ENCODE assay signal across 11 cellular contexts in the genomic region with DNA sequence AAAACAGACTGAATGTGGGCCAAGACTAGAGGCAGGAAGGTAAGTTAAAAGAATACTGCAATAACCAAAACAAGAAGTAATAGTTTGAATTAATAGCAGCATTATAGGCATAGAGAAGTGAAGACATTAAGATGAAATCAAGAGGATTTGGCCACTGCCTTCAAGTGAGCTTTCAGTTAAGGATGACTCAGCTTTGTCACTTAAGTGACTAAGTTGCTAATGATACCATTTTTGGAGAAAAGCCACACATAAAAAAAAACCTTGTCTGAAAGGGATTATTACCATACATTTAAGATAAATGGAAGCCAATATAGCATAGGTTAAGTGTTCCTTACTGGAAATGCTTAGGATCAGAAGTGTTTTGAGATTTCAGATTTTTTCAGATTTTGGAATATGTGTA. TPM values are rescaled to one million over a fixed set of nuclear protein-coding genes. Genes with fewer than 3 reads are reported as not detected.
DNase-seq lines count a peak whose midpoint lies in the region; ATAC-seq and FAIRE-seq lines count a peak whose summit lies in the region.
"Had no signal": no experiment of that assay in that cellular context is flagged by ENCODE, and none has a peak within 500 bp of the region (broad histone marks: within the 10 kb centered on the region; RNA-seq: fewer than 3 reads in every experiment).

No MANE protein-coding gene starts in this region.

- H3K9me3 Mint-ChIP-seq in activated naive CD8-positive, alpha-beta T cell treated with anti-CD3 and anti-CD28 coated beads for 36 hours = no peaks in the 10 kb centered on the region
- H3K9me3 Mint-ChIP-seq in naive thymus-derived CD8-positive, alpha-beta T cell = no peaks in the 10 kb centered on the region
- H3K9me3 Mint-ChIP-seq: central memory CD8-positive, alpha-beta T cell had no signal

- no peak overlapping the region for H3K4me3 Mint-ChIP-seq in activated naive CD8-positive, alpha-beta T cell treated with anti-CD3 and anti-CD28 coated beads for 36 hours
- no peak overlapping the region for H3K4me3 Mint-ChIP-seq in naive thymus-derived CD8-positive, alpha-beta T cell
- H3K4me3 Mint-ChIP-seq: central memory CD8-positive, alpha-beta T cell had no signal

- POLR2A ChIA-PET in naive thymus-derived CD8-positive, alpha-beta T cell (lab: Charles Lee) = no interaction called here

- peaks cover 41% of the 10 kb centered on the region for H3K36me3 Mint-ChIP-seq in activated naive CD8-positive, alpha-beta T cell treated with anti-CD3 and anti-CD28 coated beads for 36 hours
- H3K36me3 Mint-ChIP-seq in naive thymus-derived CD8-positive, alpha-beta T cell = peaks cover 3 to 80% (median 36%) of the 10 kb centered on the region in 3 donors

- intact Hi-C loops in Right ventricle myocardium inferior (cut with DNase I) = no loop called here

- H3K27me3 Mint-ChIP-seq in activated naive CD8-positive, alpha-beta T cell treated with anti-CD3 and anti-CD28 coated beads for 36 hours = no peaks in the 10 kb centered on the region
- H3K27me3 Mint-ChIP-seq in naive thymus-derived CD8-positive, alpha-beta T cell = no peaks in the 10 kb centered on the region
- H3K27me3 Mint-ChIP-seq: central memory CD8-positive, alpha-beta T cell had no signal

- H3K27ac Mint-ChIP-seq in activated naive CD8-positive, alpha-beta T cell treated with anti-CD3 and anti-CD28 coated beads for 36 hours = peak overlapping the region; percentile 2
- H3K27ac Mint-ChIP-seq in naive thymus-derived CD8-positive, alpha-beta T cell = peak overlapping the region in 1 of 10 donors; percentile 40

- ATAC-seq in HG02571 (IDR thresholded peaks at IDR 0.05; ENCODE audit: unreplicated experiment) = no peak
- no peak for ATAC-seq in Right ventricle myocardium inferior
- ATAC-seq in GM18498 (IDR thresholded peaks at IDR 0.05; ENCODE audit: unreplicated experiment) = no peak
- ATAC-seq in naive thymus-derived CD8-positive, alpha-beta T cell = no peak

- peaks cover 7% of the 10 kb centered on the region for H3K4me1 Mint-ChIP-seq in activated naive CD8-positive, alpha-beta T cell treated with anti-CD3 and anti-CD28 coated beads for 36 hours
- no peaks in the 10 kb centered on the region for H3K4me1 Mint-ChIP-seq in naive thymus-derived CD8-positive, alpha-beta T cell
- H3K4me1 Mint-ChIP-seq: central memory CD8-positive, alpha-beta T cell had no signal

- FAIRE-seq in HTR-8/SVneo (lab: Jason Lieb, UNC) = no peak

- DNase-seq in EL = peak; percentile 65
- peak; percentile 3 for DNase-seq in HTR-8/SVneo (ENCODE audit: insufficient read length, low spot score)
- no peak for DNase-seq in activated naive CD8-positive, alpha-beta T cell treated with anti-CD3 and anti-CD28 coated beads for 36 hours
- DNase-seq in non-pigmented ciliary epithelial cell (ENCODE audit: low read depth) = peak; percentile 8
- DNase-seq in Right ventricle myocardium inferior (ENCODE audit: missing footprints) = no peak
- no peak for DNase-seq in naive thymus-derived CD8-positive, alpha-beta T cell
- DNase-seq: NCI-H1436, SHP77 treated with DMSO at 0.1 percent for 48 hours had no signal

RNA-seq across cellular contexts. Expression of a gene that starts 57.0 kb away (rescaled TPM):
- total RNA-seq in activated naive CD8-positive, alpha-beta T cell treated with anti-CD3 and anti-CD28 coated beads for 36 hours = 10 to 100 TPM; 77.4 to 82.6 TPM
- total RNA-seq in Right ventricle myocardium inferior = 108 TPM
- 10 to 100 TPM; 72.2 to 72.5 TPM for total RNA-seq in naive thymus-derived CD8-positive, alpha-beta T cell
- 10 to 100 TPM in 2 of 3 donors, 1 to 10 TPM in 1; 9.7 to 12.9 (median 10.7) TPM for polyA plus RNA-seq in naive thymus-derived CD8-positive, alpha-beta T cell

Comparison
In these comparisons a context has a peak if more than half of its experiments do, and no peak if none do; other contexts are left out.
1. DNase-seq: peak in EL (single experiment), HTR-8/SVneo (single experiment) and non-pigmented ciliary epithelial cell (single experiment); none in activated naive CD8-positive, alpha-beta T cell treated with anti-CD3 and anti-CD28 coated beads for 36 hours (single experiment), Right ventricle myocardium inferior (single experiment) and naive thymus-derived CD8-positive, alpha-beta T cell (0 of 10).